In genomic region chr10:100913470-100913865, GRCh38 we compare ENCODE assay signal across 8 cellular contexts. TPM values are rescaled to one million over a fixed set of nuclear protein-coding genes. Genes with fewer than 3 reads are reported as not detected.
DNase-seq lines count a peak whose midpoint lies in the region; ATAC-seq lines count a peak whose summit lies in the region.

No MANE protein-coding gene starts in this region.

- peak overlapping the region; percentile 99 for H3K27ac Mint-ChIP-seq in activated CD4-positive, alpha-beta T cell treated with anti-CD3 and anti-CD28 coated beads, Interleukin-2, amount 10 ng/mL, durations not matched to agents 7 days and 5 days
- H3K27ac Mint-ChIP-seq in activated naive CD8-positive, alpha-beta T cell treated with anti-CD3 and anti-CD28 coated beads, Interleukin-2, amount 50 U/mL, for 24 hours: peak overlapping the region; percentile 95

- H3K4me1 ChIP-seq in thymus (ENCODE audit: control insufficient read depth, insufficient read depth, low read length): peaks cover 12% of the 10 kb centered on the region

- CTCF ChIA-PET in activated CD4-positive, alpha-beta T cell treated with anti-CD3 and anti-CD28 coated beads, Interleukin-2, amount 10 ng/mL, durations not matched to agents 7 days and 5 days (lab: Charles Lee): interaction anchor here (0.5 to 1.5 kb wide), 6 partner anchors 8 to 802 kb away, joined by 3 to 8 read pairs (median 6); no protein-coding TSS in a partner anchor

- H3K9me3 ChIP-seq in thymus (ENCODE audit: control insufficient read depth): no peaks in the 10 kb centered on the region

- H3K4me3 ChIP-seq in thymus (ENCODE audit: low read length): peak overlapping the region; percentile 100

- no peak for ATAC-seq in activated naive CD8-positive, alpha-beta T cell treated with anti-CD3 and anti-CD28 coated beads, Interleukin-2, amount 50 U/mL, for 24 hours
- no peak for ATAC-seq in GM21717 (IDR thresholded peaks at IDR 0.05; ENCODE audit: unreplicated experiment)
- no peak for ATAC-seq in HG02642 (IDR thresholded peaks at IDR 0.05; ENCODE audit: poor library complexity, unreplicated experiment)

- POLR2A ChIA-PET in activated CD4-positive, alpha-beta T cell treated with anti-CD3 and anti-CD28 coated beads, Interleukin-2, amount 10 ng/mL, durations not matched to agents 7 days and 5 days (lab: Charles Lee): no interaction called here

- H3K4me3 Mint-ChIP-seq in activated CD4-positive, alpha-beta T cell treated with anti-CD3 and anti-CD28 coated beads, Interleukin-2, amount 10 ng/mL, durations not matched to agents 7 days and 5 days: peak overlapping the region; percentile 100
- H3K4me3 Mint-ChIP-seq in activated naive CD8-positive, alpha-beta T cell treated with anti-CD3 and anti-CD28 coated beads, Interleukin-2, amount 50 U/mL, for 24 hours: peak overlapping the region; percentile 98

- H3K27me3 ChIP-seq in layer of hippocampus (ENCODE audit: control insufficient read depth, insufficient read depth, low read length): no peaks in the 10 kb centered on the region
- H3K27me3 ChIP-seq in thymus (ENCODE audit: control insufficient read depth, insufficient read depth): no peaks in the 10 kb centered on the region

- no peaks in the 10 kb centered on the region for H3K9me3 Mint-ChIP-seq in activated CD4-positive, alpha-beta T cell treated with anti-CD3 and anti-CD28 coated beads, Interleukin-2, amount 10 ng/mL, durations not matched to agents 7 days and 5 days
- H3K9me3 Mint-ChIP-seq in activated naive CD8-positive, alpha-beta T cell treated with anti-CD3 and anti-CD28 coated beads, Interleukin-2, amount 50 U/mL, for 24 hours: no peaks in the 10 kb centered on the region

- 13% methylated on average over 10 of the region's 10 CpGs for WGBS in thymus

- H3K36me3 ChIP-seq in thymus (ENCODE audit: control insufficient read depth, insufficient read depth): peaks cover 7% of the 10 kb centered on the region

- peaks cover 29% of the 10 kb centered on the region for H3K36me3 Mint-ChIP-seq in activated CD4-positive, alpha-beta T cell treated with anti-CD3 and anti-CD28 coated beads, Interleukin-2, amount 10 ng/mL, durations not matched to agents 7 days and 5 days (ENCODE audit: low read depth)
- H3K36me3 Mint-ChIP-seq in activated naive CD8-positive, alpha-beta T cell treated with anti-CD3 and anti-CD28 coated beads, Interleukin-2, amount 50 U/mL, for 24 hours (ENCODE audit: low read depth): peaks cover 28% of the 10 kb centered on the region

- H3K27ac ChIP-seq in layer of hippocampus (ENCODE audit: low read depth, low read length) (peak overlapping the region; percentile 97), thymus (ENCODE audit: low read depth) (no peak overlapping the region)

- no peaks in the 10 kb centered on the region for H3K27me3 Mint-ChIP-seq in activated CD4-positive, alpha-beta T cell treated with anti-CD3 and anti-CD28 coated beads, Interleukin-2, amount 10 ng/mL, durations not matched to agents 7 days and 5 days
- no peaks in the 10 kb centered on the region for H3K27me3 Mint-ChIP-seq in activated naive CD8-positive, alpha-beta T cell treated with anti-CD3 and anti-CD28 coated beads, Interleukin-2, amount 50 U/mL, for 24 hours

- no peak for DNase-seq in activated CD4-positive, alpha-beta T cell treated with anti-CD3 and anti-CD28 coated beads, Interleukin-2, amount 10 ng/mL, durations not matched to agents 7 days and 5 days
- DNase-seq in activated CD4-positive, alpha-beta T cell treated with anti-CD3 and anti-CD28 coated beads for 48 hours: no peak
- DNase-seq in activated naive CD8-positive, alpha-beta T cell treated with anti-CD3 and anti-CD28 coated beads, Interleukin-2, amount 50 U/mL, for 24 hours: no peak
- no peak for DNase-seq in NCI-H187 (lab: John Stamatoyannopoulos, UW)

- peaks cover 49% of the 10 kb centered on the region for H3K4me1 Mint-ChIP-seq in activated CD4-positive, alpha-beta T cell treated with anti-CD3 and anti-CD28 coated beads, Interleukin-2, amount 10 ng/mL, durations not matched to agents 7 days and 5 days
- H3K4me1 Mint-ChIP-seq in activated naive CD8-positive, alpha-beta T cell treated with anti-CD3 and anti-CD28 coated beads, Interleukin-2, amount 50 U/mL, for 24 hours: peaks cover 48% of the 10 kb centered on the region

RNA-seq across cellular contexts. Expression of gene SLF2, which starts 0.7 kb away (rescaled TPM):
- 10 to 100 TPM; 39.1 to 41.3 TPM for total RNA-seq in activated CD4-positive, alpha-beta T cell treated with anti-CD3 and anti-CD28 coated beads, Interleukin-2, amount 10 ng/mL, durations not matched to agents 7 days and 5 days
- 23.8 TPM for polyA plus RNA-seq in thymus

RNA-seq across cellular contexts. Expression of gene SEMA4G, which starts 55.8 kb away (rescaled TPM):
- total RNA-seq in activated CD4-positive, alpha-beta T cell treated with anti-CD3 and anti-CD28 coated beads, Interleukin-2, amount 10 ng/mL, durations not matched to agents 7 days and 5 days: 1 to 10 TPM; 1.1 to 1.6 TPM
- 1.2 TPM for polyA plus RNA-seq in thymus
